Comparison of ENCODE assay signal across 1 cellular context in the genomic region with DNA sequence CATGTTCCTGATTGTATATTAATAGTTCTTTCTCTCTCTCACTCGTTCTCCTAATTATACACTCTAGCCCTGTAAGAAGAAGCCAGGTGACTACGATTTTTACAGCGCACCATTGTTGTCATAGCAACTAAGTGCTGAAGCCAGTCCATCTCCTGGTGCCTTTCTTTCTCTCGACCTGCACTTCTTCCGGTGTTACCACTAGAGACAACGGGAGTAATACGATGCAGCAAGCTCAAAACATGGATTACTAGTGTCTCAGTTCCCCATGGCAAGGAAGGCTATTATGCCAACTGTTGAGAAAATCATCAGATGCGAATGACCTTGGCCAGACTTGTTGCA.
TF ChIP-seq lines count a peak whose summit lies in the region.

No MANE protein-coding gene starts in this region.

TF ChIP-seq in GM23338, 12 proteins besides CTCF, POLR2A, EP300 and RAD21 (continued from another document):
- TF ChIP-seq, protein P1, sequence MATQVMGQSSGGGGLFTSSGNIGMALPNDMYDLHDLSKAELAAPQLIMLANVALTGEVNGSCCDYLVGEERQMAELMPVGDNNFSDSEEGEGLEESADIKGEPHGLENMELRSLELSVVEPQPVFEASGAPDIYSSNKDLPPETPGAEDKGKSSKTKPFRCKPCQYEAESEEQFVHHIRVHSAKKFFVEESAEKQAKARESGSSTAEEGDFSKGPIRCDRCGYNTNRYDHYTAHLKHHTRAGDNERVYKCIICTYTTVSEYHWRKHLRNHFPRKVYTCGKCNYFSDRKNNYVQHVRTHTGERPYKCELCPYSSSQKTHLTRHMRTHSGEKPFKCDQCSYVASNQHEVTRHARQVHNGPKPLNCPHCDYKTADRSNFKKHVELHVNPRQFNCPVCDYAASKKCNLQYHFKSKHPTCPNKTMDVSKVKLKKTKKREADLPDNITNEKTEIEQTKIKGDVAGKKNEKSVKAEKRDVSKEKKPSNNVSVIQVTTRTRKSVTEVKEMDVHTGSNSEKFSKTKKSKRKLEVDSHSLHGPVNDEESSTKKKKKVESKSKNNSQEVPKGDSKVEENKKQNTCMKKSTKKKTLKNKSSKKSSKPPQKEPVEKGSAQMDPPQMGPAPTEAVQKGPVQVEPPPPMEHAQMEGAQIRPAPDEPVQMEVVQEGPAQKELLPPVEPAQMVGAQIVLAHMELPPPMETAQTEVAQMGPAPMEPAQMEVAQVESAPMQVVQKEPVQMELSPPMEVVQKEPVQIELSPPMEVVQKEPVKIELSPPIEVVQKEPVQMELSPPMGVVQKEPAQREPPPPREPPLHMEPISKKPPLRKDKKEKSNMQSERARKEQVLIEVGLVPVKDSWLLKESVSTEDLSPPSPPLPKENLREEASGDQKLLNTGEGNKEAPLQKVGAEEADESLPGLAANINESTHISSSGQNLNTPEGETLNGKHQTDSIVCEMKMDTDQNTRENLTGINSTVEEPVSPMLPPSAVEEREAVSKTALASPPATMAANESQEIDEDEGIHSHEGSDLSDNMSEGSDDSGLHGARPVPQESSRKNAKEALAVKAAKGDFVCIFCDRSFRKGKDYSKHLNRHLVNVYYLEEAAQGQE (IDR thresholded peaks at IDR 0.05; ENCODE audit: unreplicated experiment) = no peak
- TF ChIP-seq EZH2phosphoT487 (IDR thresholded peaks at IDR 0.05; ENCODE audit: unreplicated experiment) = no peak
TF ChIP-seq in GM23338: peak in this region for 0.
